8 cellular contexts compared by ENCODE assay signal in genomic region chr14:35818346-35819115, GRCh38. TPM values are rescaled to one million over a fixed set of nuclear protein-coding genes. Genes with fewer than 3 reads are reported as not detected.
DNase-seq lines count a peak whose midpoint lies in the region; ATAC-seq and TF ChIP-seq lines count a peak whose summit lies in the region.

No MANE protein-coding gene starts in this region.

- no peaks in the 10 kb centered on the region for H3K36me3 Mint-ChIP-seq in brain

- no peak overlapping the region for H3K27ac ChIP-seq in transverse colon

- H3K4me1 ChIP-seq in transverse colon: peaks cover 0 to 5% (median 0%) of the 10 kb centered on the region in 4 donors

- peak; percentile 41 for DNase-seq in AG10803 (ENCODE audit: low read depth)
- no peak for DNase-seq in GM12864 (ENCODE audit: low read depth)
- DNase-seq in NCI-H2227 treated with DMSO at 0.1 percent for 48 hours (lab: John Stamatoyannopoulos, UW): peak; percentile 24
- peak; percentile 75 for DNase-seq in inferior parietal cortex (ENCODE audit: extremely low spot score)
- peak; percentile 32 for DNase-seq in transverse colon

- H3K36me3 ChIP-seq in transverse colon: no peaks in the 10 kb centered on the region

- no peaks in the 10 kb centered on the region for H3K4me1 Mint-ChIP-seq in brain

- ATAC-seq in GM18909 (IDR thresholded peaks at IDR 0.05; ENCODE audit: poor library complexity, unreplicated experiment): no peak
- ATAC-seq in HG03175 (IDR thresholded peaks at IDR 0.05; ENCODE audit: unreplicated experiment): no peak

- TF ChIP-seq POLR2A in transverse colon (IDR thresholded peaks at IDR 0.05): no peak

- H3K9me3 ChIP-seq in transverse colon: no peaks in the 10 kb centered on the region

- TF ChIP-seq EP300 in transverse colon (IDR thresholded peaks at IDR 0.05; ENCODE audit: low read depth): no peak

- peak; percentile 73 for TF ChIP-seq CTCF in AG10803 (conservative IDR thresholded peaks at IDR 0.05; ENCODE audit: low read length)
- peak; percentile 51 for TF ChIP-seq CTCF in GM12864 (IDR thresholded peaks at IDR 0.05; ENCODE audit: low read depth, low read length, missing control alignments)
- peak; percentile 55 to 68 for TF ChIP-seq CTCF in brain (conservative IDR thresholded peaks at IDR 0.05)
- TF ChIP-seq CTCF in transverse colon (IDR thresholded peaks at IDR 0.05): peak; percentile 49 to 69 (median 61)

- intact Hi-C loops in transverse colon (cut with DNase I; ENCODE audit: low total_unique reads): no loop called here

- no peaks in the 10 kb centered on the region for H3K27me3 ChIP-seq in transverse colon

- WGBS in transverse colon (ENCODE audit: low coverage in 1 of 2), 2 donors: 49 to 66% methylated on average over 5 to 13 of the region's 13 CpGs

- in situ Hi-C loops in transverse colon (cut with MboI; ENCODE audit: low pct_ligation_motif_present in 1 of 4, low pct_unique_long_range_greater_than_20kb in 1 of 4, low sequenced_read_pairs in 3 of 4): loop anchor here in 1 of 4 donors (25.0 kb wide), 1 partner anchor 681 kb away; no protein-coding TSS in a partner anchor

- H3K27ac Mint-ChIP-seq in brain: no peak overlapping the region

- no peak overlapping the region for H3K4me3 ChIP-seq in AG10803 (ENCODE audit: low read length)
- no peak overlapping the region for H3K4me3 ChIP-seq in GM12864 (ENCODE audit: low read depth, low read length)
- H3K4me3 ChIP-seq in transverse colon: no peak overlapping the region

- peaks cover 24% of the 10 kb centered on the region for H3K27me3 Mint-ChIP-seq in brain

- H3K9me3 Mint-ChIP-seq in brain: no peaks in the 10 kb centered on the region

- no peak overlapping the region for H3K4me3 Mint-ChIP-seq in brain

RNA-seq across cellular contexts. Expression of gene BRMS1L, which starts 7.6 kb away (rescaled TPM):
- 4.1 TPM for polyA plus RNA-seq in brain (ENCODE audit: insufficient read depth, low read depth, low replicate concordance)
- 1 to 10 TPM in 3 of 4 donors, under 1 TPM in 1; 1.00 to 4.6 (median 3.7) TPM for total RNA-seq in transverse colon

RNA-seq across cellular contexts. Expression of gene RALGAPA1, which starts 9.4 kb away (rescaled TPM):
- polyA plus RNA-seq in brain (ENCODE audit: insufficient read depth, low read depth, low replicate concordance): 23.5 TPM
- total RNA-seq in transverse colon: 100 to 1,000 TPM in 3 of 4 donors, 10 to 100 TPM in 1; 84.7 to 122 (median 119) TPM
